1 cellular context compared by ENCODE assay signal in genomic region chr16:89860747-89861304, GRCh38.
TF ChIP-seq lines count a peak whose summit lies in the region.

No MANE protein-coding gene starts in this region.

TF ChIP-seq in HepG2, 621 proteins besides CTCF, POLR2A, EP300 and RAD21 (continued from another document and continues in another):
- TF ChIP-seq ATF4 (CRISPR knock-in tag; IDR thresholded peaks at IDR 0.05), result no peak
- TF ChIP-seq ZNF20 (CRISPR knock-in tag; IDR thresholded peaks at IDR 0.05), result no peak
- peak; percentile 66; the same call in 1 of the 2 replicates for TF ChIP-seq MAX (IDR thresholded peaks at IDR 0.05)
- peak; percentile 39; the same call in 1 of the 2 replicates for TF ChIP-seq ZFX (CRISPR knock-in tag; IDR thresholded peaks at IDR 0.05; ENCODE audit: low read depth)
- TF ChIP-seq SPEN (CRISPR knock-in tag; IDR thresholded peaks at IDR 0.05; ENCODE audit: low read depth), result peak; percentile 74; the same call in 1 of the 2 replicates
- no peak for TF ChIP-seq ZBTB10 (CRISPR knock-in tag; IDR thresholded peaks at IDR 0.05; ENCODE audit: borderline replicate concordance)
- TF ChIP-seq ZNF382 (CRISPR knock-in tag; IDR thresholded peaks at IDR 0.05; ENCODE audit: borderline replicate concordance), result no peak
- peak; percentile 81; the same call in 1 of the 2 replicates for TF ChIP-seq ZFP91 (CRISPR knock-in tag; IDR thresholded peaks at IDR 0.05; ENCODE audit: borderline replicate concordance)
- TF ChIP-seq KLF15 (CRISPR knock-in tag; IDR thresholded peaks at IDR 0.05; ENCODE audit: borderline replicate concordance), result no peak
- TF ChIP-seq ZNF547 (CRISPR knock-in tag; IDR thresholded peaks at IDR 0.05), result peak; percentile 82
- TF ChIP-seq MED1 (CRISPR knock-in tag; IDR thresholded peaks at IDR 0.05), result no peak; the same call in 1 of the 2 replicates
- no peak for TF ChIP-seq ZNF30 (CRISPR knock-in tag; IDR thresholded peaks at IDR 0.05)
- TF ChIP-seq ZNF281 (CRISPR knock-in tag; IDR thresholded peaks at IDR 0.05; ENCODE audit: borderline replicate concordance), result no peak; the same call in 1 of the 2 replicates
- TF ChIP-seq IRF9 (CRISPR knock-in tag; IDR thresholded peaks at IDR 0.05; ENCODE audit: borderline replicate concordance), result peak; percentile 61; the same call in 1 of the 2 replicates
- no peak for TF ChIP-seq HNRNPUL1 (IDR thresholded peaks at IDR 0.05; ENCODE audit: low read depth, low read length)
- peak; percentile 94 for TF ChIP-seq KDM3A (CRISPR knock-in tag; IDR thresholded peaks at IDR 0.05; ENCODE audit: low read depth)
- TF ChIP-seq CERS6 (CRISPR knock-in tag; IDR thresholded peaks at IDR 0.05), result no peak
- peak; percentile 95; the same call in 1 of the 2 replicates for TF ChIP-seq TRAFD1 (CRISPR knock-in tag; IDR thresholded peaks at IDR 0.05; ENCODE audit: borderline replicate concordance)
- TF ChIP-seq UBTF (CRISPR knock-in tag; IDR thresholded peaks at IDR 0.05), result peak; percentile 67
- no peak for TF ChIP-seq ZFP41 (CRISPR knock-in tag; IDR thresholded peaks at IDR 0.05; ENCODE audit: borderline replicate concordance)
- TF ChIP-seq JDP2 (CRISPR knock-in tag; IDR thresholded peaks at IDR 0.05; ENCODE audit: borderline replicate concordance), result no peak
- TF ChIP-seq ZSCAN12 (CRISPR knock-in tag; IDR thresholded peaks at IDR 0.05), result no peak
- no peak for TF ChIP-seq SOX5 (CRISPR knock-in tag; IDR thresholded peaks at IDR 0.05; ENCODE audit: borderline replicate concordance)
- TF ChIP-seq GATA4 (IDR thresholded peaks at IDR 0.05; ENCODE audit: borderline replicate concordance, low read depth), result no peak
- no peak for TF ChIP-seq TAF1 (CRISPR knock-in tag; IDR thresholded peaks at IDR 0.05)
- no peak for TF ChIP-seq SNAPC4 (CRISPR knock-in tag; IDR thresholded peaks at IDR 0.05)
- TF ChIP-seq KLF9 (CRISPR knock-in tag; IDR thresholded peaks at IDR 0.05; ENCODE audit: low read depth), result no peak
- TF ChIP-seq GTF3A (CRISPR knock-in tag; conservative IDR thresholded peaks at IDR 0.05), result no peak
- TF ChIP-seq TFE3 (CRISPR knock-in tag; IDR thresholded peaks at IDR 0.05), result no peak
- TF ChIP-seq TGIF2 (CRISPR knock-in tag; IDR thresholded peaks at IDR 0.05), result no peak
- no peak for TF ChIP-seq REL (CRISPR knock-in tag; conservative IDR thresholded peaks at IDR 0.05)
- TF ChIP-seq THYN1 (CRISPR knock-in tag; IDR thresholded peaks at IDR 0.05; ENCODE audit: borderline replicate concordance, low read depth), result no peak
- no peak for TF ChIP-seq NFIB (CRISPR knock-in tag; IDR thresholded peaks at IDR 0.05; ENCODE audit: borderline replicate concordance)
- TF ChIP-seq ZFP62 (CRISPR knock-in tag; IDR thresholded peaks at IDR 0.05), result no peak
- TF ChIP-seq HOXD1 (CRISPR knock-in tag; IDR thresholded peaks at IDR 0.05), result no peak
